In genomic region chr17:44842748-44843147, GRCh38 we compare ENCODE assay signal across 13 cellular contexts. TPM values are rescaled to one million over a fixed set of nuclear protein-coding genes. Genes with fewer than 3 reads are reported as not detected.
DNase-seq lines count a peak whose midpoint lies in the region; ATAC-seq and TF ChIP-seq lines count a peak whose summit lies in the region.
"Had no signal": no experiment of that assay in that cellular context is flagged by ENCODE, and none has a peak within 500 bp of the region (broad histone marks: within the 10 kb centered on the region; RNA-seq: fewer than 3 reads in every experiment).

No MANE protein-coding gene starts in this region.

- H4K20me1 ChIP-seq in fibroblast of lung (ENCODE audit: control insufficient read depth, extremely low read depth, insufficient read depth, low read length): no peaks in the 10 kb centered on the region

- no peak overlapping the region for H3K4me3 ChIP-seq in CD4-positive, CD25-positive, alpha-beta regulatory T cell (ENCODE audit: low read depth, low read length)
- H3K4me3 ChIP-seq in fibroblast of lung (replicated peaks in 1 of 4; ENCODE audit: control extremely low read depth in 1 of 4, insufficient read depth in 1 of 4, low read depth in 3 of 4, low read length in 4 of 4): no peak overlapping the region
- H3K4me3 ChIP-seq in mesendoderm (ENCODE audit: low read length): no peak overlapping the region

- no peak for DNase-seq in CD4-positive, CD25-positive, alpha-beta regulatory T cell
- DNase-seq in NCI-H2227 (lab: John Stamatoyannopoulos, UW; ENCODE audit: unreplicated experiment): peak; percentile 63
- no peak for DNase-seq in fibroblast of lung (ENCODE audit: low read depth in 2 of 2)
- peak; percentile 82 for DNase-seq in mesendoderm
- DNase-seq in HEK293T (ENCODE audit: extremely low spot score): no peak
- no peak for DNase-seq in effector CD8-positive, alpha-beta T cell (lab: John Stamatoyannopoulos, UW)
- DNase-seq in activated CD8-positive, alpha-beta memory T cell treated with anti-CD3 and anti-CD28 coated beads, Interleukin-2, amount 50 U/mL, for 48 hours: no peak
- DNase-seq: DMS79 treated with DMSO at 0.1 percent for 48 hours; foreskin keratinocyte; stimulated activated CD8-positive, alpha-beta memory T cell treated with anti-CD3 and anti-CD28 coated beads, Interleukin-4, amount 100 ng/mL, for 48 hours had no signal

- no peak for TF ChIP-seq CTCF in fibroblast of lung (conservative IDR thresholded peaks at IDR 0.05 in 1 of 2, IDR thresholded peaks at IDR 0.05 in 1 of 2; ENCODE audit: low read depth in 1 of 2, low read length in 2 of 2)

- H4K8ac ChIP-seq in mesendoderm (ENCODE audit: low read depth, low read length): no peak overlapping the region

- H2AK5ac ChIP-seq in mesendoderm (ENCODE audit: low read length): no peak overlapping the region

- H3K18ac ChIP-seq in mesendoderm (ENCODE audit: low read length): peak overlapping the region; percentile 42

- H3K4me2 ChIP-seq in fibroblast of lung (ENCODE audit: extremely low read depth, insufficient read depth, low read length): no peak overlapping the region
- no peak overlapping the region for H3K4me2 ChIP-seq in mesendoderm (ENCODE audit: low read length)

- no CpG with 5 or more reads among the region's 5 CpGs for WGBS in mesendoderm (ENCODE audit: extremely low coverage, insufficient coverage, low lambda C conversion rate)

- H4K5ac ChIP-seq in mesendoderm (ENCODE audit: low read length): no peak overlapping the region

- no peaks in the 10 kb centered on the region for H3K9me3 Mint-ChIP-seq in CD4-positive, CD25-positive, alpha-beta regulatory T cell
- H3K9me3 Mint-ChIP-seq: dendritic cell treated with granulocyte-macrophage colony-stimulating factor and Interleukin-4, amounts not matched to agents 40 ng/mL and 50 ng/mL, for 4 days had no signal

- H3K27ac ChIP-seq in CD4-positive, CD25-positive, alpha-beta regulatory T cell (ENCODE audit: insufficient read depth, low read length, poor library complexity, severe bottlenecking): no peak overlapping the region
- H3K27ac ChIP-seq in fibroblast of lung (ENCODE audit: insufficient read depth, low read length) (no peak overlapping the region), mesendoderm (ENCODE audit: low read depth, low read length) (no peak overlapping the region)
- H3K27ac ChIP-seq: foreskin keratinocyte, parathyroid adenoma had no signal

- H3K27me3 ChIP-seq in CD4-positive, CD25-positive, alpha-beta regulatory T cell (ENCODE audit: control insufficient read depth, insufficient read depth, low read length): no peaks in the 10 kb centered on the region
- no peaks in the 10 kb centered on the region for H3K27me3 ChIP-seq in fibroblast of lung (ENCODE audit: control insufficient read depth, insufficient read depth, low read length)
- no peaks in the 10 kb centered on the region for H3K27me3 ChIP-seq in mesendoderm (ENCODE audit: insufficient read depth, low read length, poor library complexity)
- H3K27me3 ChIP-seq: foreskin keratinocyte had no signal

- H2BK120ac ChIP-seq in mesendoderm (ENCODE audit: low read depth, low read length): no peak overlapping the region

- H3K79me2 ChIP-seq in fibroblast of lung (ENCODE audit: control insufficient read depth, insufficient read depth, low read length): no peaks in the 10 kb centered on the region
- H3K79me2 ChIP-seq in mesendoderm (ENCODE audit: control insufficient read depth, insufficient read depth, low read length): no peaks in the 10 kb centered on the region
- H3K79me2 ChIP-seq: parathyroid adenoma had no signal

- CTCF ChIA-PET in HEK293T (lab: Yijun Ruan, JAX): no interaction called here

- H3K27me3 Mint-ChIP-seq in CD4-positive, CD25-positive, alpha-beta regulatory T cell: no peaks in the 10 kb centered on the region

- H3K4me1 ChIP-seq in CD4-positive, CD25-positive, alpha-beta regulatory T cell (ENCODE audit: control insufficient read depth, insufficient read depth, low read length, poor library complexity, severe bottlenecking): no peaks in the 10 kb centered on the region
- H3K4me1 ChIP-seq in fibroblast of lung (ENCODE audit: control insufficient read depth, extremely low read depth, insufficient read depth, low read length) (peaks cover 15% of the 10 kb centered on the region), mesendoderm (ENCODE audit: control insufficient read depth, low read depth, low read length) (peaks cover 8% of the 10 kb centered on the region)
- H3K4me1 ChIP-seq: foreskin keratinocyte, parathyroid adenoma had no signal

- POLR2A ChIA-PET in HEK293T (lab: Yijun Ruan, JAX): interaction anchor here (0.6 to 1.1 kb wide), 4 partner anchors 11 to 67 kb away, joined by 3 to 5 read pairs (median 3); no protein-coding TSS in a partner anchor

- H3K36me3 ChIP-seq in CD4-positive, CD25-positive, alpha-beta regulatory T cell (ENCODE audit: control insufficient read depth, insufficient read depth, low read length): no peaks in the 10 kb centered on the region
- no peaks in the 10 kb centered on the region for H3K36me3 ChIP-seq in fibroblast of lung (ENCODE audit: control insufficient read depth, insufficient read depth, low read length)
- no peaks in the 10 kb centered on the region for H3K36me3 ChIP-seq in mesendoderm (ENCODE audit: control insufficient read depth, insufficient read depth, low read length)

- ATAC-seq in CD4-positive, CD25-positive, alpha-beta regulatory T cell (ENCODE audit: low read depth in 2 of 2): no peak
- no peak for ATAC-seq in GM19023 (IDR thresholded peaks at IDR 0.05; ENCODE audit: unreplicated experiment)
- ATAC-seq: foreskin keratinocyte had no signal

- no peak overlapping the region for H3K4me3 Mint-ChIP-seq in CD4-positive, CD25-positive, alpha-beta regulatory T cell
- H3K4me3 Mint-ChIP-seq: dendritic cell treated with granulocyte-macrophage colony-stimulating factor and Interleukin-4, amounts not matched to agents 40 ng/mL and 50 ng/mL, for 4 days had no signal

- peak overlapping the region; percentile 1 for H2AFZ ChIP-seq in fibroblast of lung (ENCODE audit: low read length)
- H2AFZ ChIP-seq: parathyroid adenoma had no signal

- no peak overlapping the region for H2BK5ac ChIP-seq in mesendoderm (ENCODE audit: low read length)

- no peaks in the 10 kb centered on the region for H3K36me3 Mint-ChIP-seq in CD4-positive, CD25-positive, alpha-beta regulatory T cell

- H3K23ac ChIP-seq in mesendoderm (ENCODE audit: low read length): no peak overlapping the region

- H3K27ac Mint-ChIP-seq in CD4-positive, CD25-positive, alpha-beta regulatory T cell: peak overlapping the region in 2 of 3 donors; percentile 31 to 38
- H3K27ac Mint-ChIP-seq: dendritic cell treated with granulocyte-macrophage colony-stimulating factor and Interleukin-4, amounts not matched to agents 40 ng/mL and 50 ng/mL, for 4 days had no signal

- no peak overlapping the region for H2BK15ac ChIP-seq in mesendoderm (replicated peaks; ENCODE audit: low read depth)

- peak overlapping the region; percentile 51 for H3K56ac ChIP-seq in mesendoderm (ENCODE audit: low read length)

- H3K4me1 Mint-ChIP-seq in CD4-positive, CD25-positive, alpha-beta regulatory T cell: no peaks in the 10 kb centered on the region

- H3K79me1 ChIP-seq in mesendoderm (ENCODE audit: low read length): no peaks in the 10 kb centered on the region

- no peaks in the 10 kb centered on the region for H3K9me3 ChIP-seq in CD4-positive, CD25-positive, alpha-beta regulatory T cell (ENCODE audit: control insufficient read depth in 2 of 2, low read length in 2 of 2)
- no peaks in the 10 kb centered on the region for H3K9me3 ChIP-seq in fibroblast of lung (ENCODE audit: control insufficient read depth, insufficient read depth, low read depth, low read length)

- no peak overlapping the region for H3K9ac ChIP-seq in fibroblast of lung (ENCODE audit: insufficient read depth, low read length)
- peak overlapping the region; percentile 8 for H3K9ac ChIP-seq in mesendoderm (ENCODE audit: low read length)
- H3K9ac ChIP-seq: parathyroid adenoma had no signal

- no peak overlapping the region for H3K4ac ChIP-seq in mesendoderm (ENCODE audit: low read depth, low read length)

TF ChIP-seq in HEK293T, 16 proteins besides CTCF, POLR2A, EP300 and RAD21:
- TF ChIP-seq LEF1 (IDR thresholded peaks at IDR 0.05; ENCODE audit: borderline replicate concordance) (no peak), SUZ12 (IDR thresholded peaks at IDR 0.05) (no peak), FOXK2 (IDR thresholded peaks at IDR 0.05) (no peak), ARNT (IDR thresholded peaks at IDR 0.05) (no peak)

RNA-seq across cellular contexts. Expression of gene HIGD1B, which starts 4.9 kb away (rescaled TPM):
- not detected for total RNA-seq in CD4-positive, CD25-positive, alpha-beta regulatory T cell
- not detected for polyA plus RNA-seq in CD4-positive, CD25-positive, alpha-beta regulatory T cell
- total RNA-seq in fibroblast of lung: not detected in 2 replicates
- polyA plus RNA-seq in fibroblast of lung: 0.34 TPM in 1 of 2 replicates, not detected in the other
- polyA plus RNA-seq in fibroblast of lung (2012): 0.52 TPM in 1 of 2 replicates, not detected in the other
- polyA minus RNA-seq in fibroblast of lung (ENCODE audit: low replicate concordance): not detected in 2 replicates
- polyA plus RNA-seq in mesendoderm (2013, experiment 1 of 2): not detected
- not detected for polyA plus RNA-seq in mesendoderm (2013, experiment 2 of 2)
- total RNA-seq: foreskin keratinocyte had no signal
- polyA plus RNA-seq: foreskin keratinocyte had no signal

RNA-seq across cellular contexts. Expression of gene GJC1, which starts 12.7 kb away (rescaled TPM):
- not detected for total RNA-seq in CD4-positive, CD25-positive, alpha-beta regulatory T cell
- polyA plus RNA-seq in CD4-positive, CD25-positive, alpha-beta regulatory T cell: not detected
- 19.3 and 33.9 TPM in 2 replicates for total RNA-seq in fibroblast of lung
- polyA plus RNA-seq in fibroblast of lung: 33.6 and 97.3 TPM in 2 replicates
- polyA plus RNA-seq in fibroblast of lung (2012): 27.6 and 78.0 TPM in 2 replicates
- 71.8 and 316 TPM in 2 replicates for polyA minus RNA-seq in fibroblast of lung (ENCODE audit: low replicate concordance)
- polyA plus RNA-seq in mesendoderm (2013, experiment 1 of 2): 35.4 TPM
- polyA plus RNA-seq in mesendoderm (2013, experiment 2 of 2): 36.0 TPM

RNA-seq across cellular contexts. Expression of gene EFTUD2, which starts 56.5 kb away (rescaled TPM):
- total RNA-seq in CD4-positive, CD25-positive, alpha-beta regulatory T cell: 111 TPM
- 10 to 100 TPM; 58.8 to 86.7 (median 73.5) TPM for polyA plus RNA-seq in CD4-positive, CD25-positive, alpha-beta regulatory T cell
- 74.0 and 88.0 TPM in 2 replicates for total RNA-seq in fibroblast of lung
- 154 and 201 TPM in 2 replicates for polyA plus RNA-seq in fibroblast of lung
- 93.9 and 110 TPM in 2 replicates for polyA plus RNA-seq in fibroblast of lung (2012)
- polyA minus RNA-seq in fibroblast of lung (ENCODE audit: low replicate concordance): 338 and 489 TPM in 2 replicates
- 95.7 TPM for polyA plus RNA-seq in mesendoderm (2013, experiment 1 of 2)
- polyA plus RNA-seq in mesendoderm (2013, experiment 2 of 2): 98.4 TPM

Comparison
In these comparisons a context has a peak if more than half of its experiments do, and no peak if none do; other contexts are left out.
1. DNase-seq: peak in NCI-H2227 (single experiment) and mesendoderm (single experiment); none in CD4-positive, CD25-positive, alpha-beta regulatory T cell (0 of 3), fibroblast of lung (0 of 2), HEK293T (single experiment), effector CD8-positive, alpha-beta T cell (single experiment) and activated CD8-positive, alpha-beta memory T cell treated with anti-CD3 and anti-CD28 coated beads, Interleukin-2, amount 50 U/mL, for 48 hours (single experiment).
2. RNA of gene GJC1, which starts 12.7 kb away (total RNA-seq): 19.3 to 33.9 TPM in fibroblast of lung; not detected in CD4-positive, CD25-positive, alpha-beta regulatory T cell (single experiment); every median in the first group is over 10 times any median in the second.